In the genomic region with DNA sequence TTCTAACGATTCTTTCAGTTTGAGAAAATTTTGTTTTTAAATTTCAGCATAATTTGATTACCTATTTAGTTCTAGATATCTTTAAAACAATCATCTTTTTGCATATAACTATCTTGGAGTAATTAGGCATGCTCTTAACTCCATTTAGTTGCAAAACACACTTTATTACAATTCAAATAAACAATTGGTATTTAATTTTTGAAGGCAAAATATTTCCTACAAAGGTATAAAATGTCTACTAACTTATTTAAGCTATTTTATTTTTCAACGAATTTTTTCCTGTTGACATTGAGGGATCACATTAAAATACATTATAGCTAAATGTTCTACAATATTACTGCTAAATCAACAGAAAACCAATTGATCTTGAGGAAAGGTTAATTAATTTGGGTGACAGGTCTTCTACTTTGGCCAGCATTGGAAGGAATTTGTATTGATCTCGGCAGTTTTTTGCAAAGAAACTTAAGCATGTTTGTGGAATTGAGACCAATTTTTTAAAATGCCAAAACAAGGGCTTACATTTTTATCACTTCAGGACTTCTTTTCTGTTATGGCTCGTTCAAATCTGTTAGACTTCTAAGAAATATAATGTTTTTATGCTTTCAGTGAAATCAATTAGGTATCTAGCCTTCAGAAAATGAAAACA, we compare ENCODE assay signal across 25 cellular contexts. TPM values are rescaled to one million over a fixed set of nuclear protein-coding genes. Genes with fewer than 3 reads are reported as not detected.
A peak's percentile ranks its signal among the peaks of the same experiment; 100 is the strongest.
DNase-seq lines count a peak whose midpoint lies in the region; ATAC-seq and TF ChIP-seq lines count a peak whose summit lies in the region.
"Had no signal": no experiment of that assay in that cellular context is flagged by ENCODE, and none has a peak within 500 bp of the region (broad histone marks: within the 10 kb centered on the region; RNA-seq: fewer than 3 reads in every experiment).

No MANE protein-coding gene starts in this region.

- ATAC-seq in omental fat pad (ENCODE audit: low FRiP score), result no peak
- ATAC-seq: gastrocnemius medialis; left ventricle myocardium superior; naive thymus-derived CD8-positive, alpha-beta T cell; psoas muscle; stimulated activated naive B cell treated with anti-CD40 and anti-IgM and Interleukin-4, amounts not matched to agents 10 μg/mL and 1 μg/mL and 100 μg/mL, for 72 hours had no signal

- no peak overlapping the region for H2AK5ac ChIP-seq in mesenchymal stem cell (ENCODE audit: low read length, severe bottlenecking)

- no peak overlapping the region for H2BK5ac ChIP-seq in mesenchymal stem cell (ENCODE audit: low read depth, low read length, poor library complexity, severe bottlenecking)

- H3K9ac ChIP-seq in duodenal mucosa (ENCODE audit: low read depth in 1 of 2, low read length in 2 of 2) (peak overlapping the region; percentile 62 to 69), mesenchymal stem cell (ENCODE audit: low read length) (no peak overlapping the region)

- no peak overlapping the region for H2BK12ac ChIP-seq in mesenchymal stem cell (ENCODE audit: low read length in 2 of 2)

- H3K27ac ChIP-seq in duodenal mucosa (ENCODE audit: low read depth, low read length), result no peak overlapping the region
- no peak overlapping the region for H3K27ac ChIP-seq in mesenchymal stem cell (ENCODE audit: low read length, poor library complexity, severe bottlenecking)
- H3K27ac ChIP-seq: ascending aorta, gastrocnemius medialis, psoas muscle had no signal

- peak overlapping the region; percentile 52 to 66 for H3K4me3 ChIP-seq in duodenal mucosa (ENCODE audit: low read depth in 1 of 2, low read length in 2 of 2)
- no peak overlapping the region for H3K4me3 ChIP-seq in mesenchymal stem cell (ENCODE audit: insufficient read depth in 1 of 2, low read depth in 1 of 2, low read length in 2 of 2)
- H3K4me3 ChIP-seq: ascending aorta, gastrocnemius medialis had no signal

- DNase-seq in NCI-H510A treated with DMSO at 0.1 percent for 48 hours (lab: John Stamatoyannopoulos, UW), result peak; percentile 69
- DNase-seq in NCI-H510A (lab: John Stamatoyannopoulos, UW), result no peak
- peak; percentile 22 for DNase-seq in mesenchymal stem cell
- no peak for DNase-seq in ureter (ENCODE audit: low spot score)
- DNase-seq in GF-D8 (lab: John Stamatoyannopoulos, UW), result no peak
- no peak for DNase-seq in HuH-7 (ENCODE audit: low spot score)
- no peak for DNase-seq in omental fat pad (ENCODE audit: low spot score)
- DNase-seq: activated CD4-positive, alpha-beta memory T cell treated with anti-CD3 and anti-CD28 coated beads for 36 hours; activated naive CD4-positive, alpha-beta T cell treated with anti-CD3 and anti-CD28 coated beads, Interleukin-2, amount 10 ng/mL, durations not matched to agents 7 days and 5 days; activated T-cell treated with anti-CD3 and anti-CD28 coated beads, Interleukin-2, amount 50 U/mL, for 1 hour; CD4-positive, alpha-beta T cell; gastrocnemius medialis; left ventricle myocardium superior; naive thymus-derived CD8-positive, alpha-beta T cell; NCI-H1694 treated with DMSO at 0.1 percent for 48 hours; NCI-H526 treated with DMSO at 0.1 percent for 48 hours; psoas muscle; stimulated activated CD4-positive, alpha-beta T cell treated with anti-CD3 and anti-CD28 coated beads, Interleukin-12 subunit alpha, Interleukin-12 subunit beta, amount 100 ng/mL, for 4 hours; stimulated activated naive B cell treated with anti-CD40 and anti-IgM and Interleukin-4, amounts not matched to agents 10 μg/mL and 1 μg/mL and 100 μg/mL, for 72 hours; trophoblast cell had no signal

- no peaks in the 10 kb centered on the region for H3K36me3 ChIP-seq in duodenal mucosa (ENCODE audit: control insufficient read depth in 1 of 2, insufficient read depth in 2 of 2, low read length in 2 of 2)
- H3K36me3 ChIP-seq in mesenchymal stem cell (ENCODE audit: control insufficient read depth in 1 of 2, insufficient read depth in 2 of 2, low read depth in 1 of 2, low read length in 2 of 2), result peaks cover 0 to 3% of the 10 kb centered on the region in 2 experiments
- H3K36me3 ChIP-seq: ascending aorta, gastrocnemius medialis had no signal

- H3K27me3 ChIP-seq in duodenal mucosa (ENCODE audit: control insufficient read depth in 1 of 2, insufficient read depth in 2 of 2, low read length in 2 of 2) (peaks cover 24 to 30% of the 10 kb centered on the region in 2 donors), mesenchymal stem cell (ENCODE audit: control insufficient read depth in 1 of 2, insufficient read depth in 1 of 2, low read length in 2 of 2) (peaks cover 78 to 95% of the 10 kb centered on the region in 2 experiments)

- no peak for TF ChIP-seq CTCF in omental fat pad (IDR thresholded peaks at IDR 0.05)

- WGBS in mesenchymal stem cell, result 71% methylated on average over 1 of the region's 4 CpGs

- no peak overlapping the region for H3K23ac ChIP-seq in mesenchymal stem cell (ENCODE audit: low read length in 2 of 2)

- H3K14ac ChIP-seq in mesenchymal stem cell (ENCODE audit: low read length in 2 of 2), result no peak overlapping the region

- H3K4ac ChIP-seq in mesenchymal stem cell (ENCODE audit: low read depth in 1 of 2, low read length in 2 of 2), result no peak overlapping the region

- no peak overlapping the region for H2AFZ ChIP-seq in mesenchymal stem cell (ENCODE audit: low read depth, low read length)

- no peak overlapping the region for H2BK120ac ChIP-seq in mesenchymal stem cell (ENCODE audit: low read depth, low read length)

- H4K8ac ChIP-seq in mesenchymal stem cell (ENCODE audit: low read length), result no peak overlapping the region

- H3K9me3 ChIP-seq in duodenal mucosa (ENCODE audit: control insufficient read depth in 1 of 2, low read length in 2 of 2) (no peaks in the 10 kb centered on the region), mesenchymal stem cell (ENCODE audit: control insufficient read depth, low read length) (no peaks in the 10 kb centered on the region)
- H3K9me3 ChIP-seq: ascending aorta, gastrocnemius medialis, psoas muscle had no signal

- peaks cover 0 to 6% of the 10 kb centered on the region in 2 donors for H3K4me1 ChIP-seq in duodenal mucosa (ENCODE audit: control insufficient read depth in 1 of 2, insufficient read depth in 2 of 2, low read length in 2 of 2)
- peaks cover 37% of the 10 kb centered on the region for H3K4me1 ChIP-seq in mesenchymal stem cell (ENCODE audit: control insufficient read depth, insufficient read depth, low read depth, low read length)

- H3K18ac ChIP-seq in mesenchymal stem cell (ENCODE audit: low read depth in 1 of 2, low read length in 2 of 2), result no peak overlapping the region

- H3K79me1 ChIP-seq in mesenchymal stem cell (replicated peaks; ENCODE audit: low read length, poor library complexity, severe bottlenecking), result no peaks in the 10 kb centered on the region

- no peak overlapping the region for H4K91ac ChIP-seq in mesenchymal stem cell (ENCODE audit: low read length)

- H2BK15ac ChIP-seq in mesenchymal stem cell (ENCODE audit: low read depth, poor library complexity, severe bottlenecking), result no peak overlapping the region

- no peak overlapping the region for H3K4me2 ChIP-seq in mesenchymal stem cell (ENCODE audit: low read length, poor library complexity, severe bottlenecking)

RNA-seq across cellular contexts. Expression of a gene that starts 8.1 kb away (rescaled TPM):
- polyA plus RNA-seq in mesenchymal stem cell (2013, experiment 1 of 2), result not detected
- not detected for polyA plus RNA-seq in mesenchymal stem cell (2013, experiment 2 of 2)
- 126 TPM for total RNA-seq in ureter
- not detected for total RNA-seq in omental fat pad
- total RNA-seq: ascending aorta; CD4-positive, alpha-beta T cell; endothelial cell of umbilical vein; left ventricle myocardium superior; naive thymus-derived CD8-positive, alpha-beta T cell; psoas muscle; RPMI7951 had no signal
- polyA plus RNA-seq: naive thymus-derived CD8-positive, alpha-beta T cell had no signal

RNA-seq across cellular contexts. Expression of a gene that starts 8.5 kb away (rescaled TPM):
- polyA plus RNA-seq in mesenchymal stem cell (2013, experiment 1 of 2), result 0.04 TPM
- 0.03 TPM for polyA plus RNA-seq in mesenchymal stem cell (2013, experiment 2 of 2)
- total RNA-seq in ureter, result 21.3 TPM
- not detected for total RNA-seq in omental fat pad
- total RNA-seq: activated CD4-positive, alpha-beta memory T cell treated with anti-CD3 and anti-CD28 coated beads for 36 hours; ascending aorta; CD4-positive, alpha-beta T cell; gastrocnemius medialis; left ventricle myocardium superior; naive thymus-derived CD8-positive, alpha-beta T cell; psoas muscle; RPMI7951 had no signal
- polyA plus RNA-seq: AG04450; endothelial cell of umbilical vein; naive thymus-derived CD8-positive, alpha-beta T cell; psoas muscle had no signal

Comparison
In these comparisons a context has a peak if more than half of its experiments do, and no peak if none do; other contexts are left out.
1. DNase-seq: peak in NCI-H510A treated with DMSO at 0.1 percent for 48 hours (single experiment) and mesenchymal stem cell (single experiment); none in NCI-H510A (single experiment), ureter (single experiment), GF-D8 (single experiment), HuH-7 (single experiment) and omental fat pad (single experiment).
2. H3K4me3 ChIP-seq: peak in duodenal mucosa (2 of 2); none in mesenchymal stem cell (0 of 2).
3. RNA of a gene that starts 8.1 kb away (total RNA-seq): 126 TPM in ureter (single experiment); not detected in omental fat pad; every median in the first group is over 100 times any median in the second.
4. RNA of a gene that starts 8.5 kb away (total RNA-seq): 21.3 TPM in ureter (single experiment); not detected in omental fat pad; every median in the first group is over 10 times any median in the second.